1 cellular context compared by ENCODE assay signal in genomic region chr16:15539197-15539596, GRCh38.
TF ChIP-seq lines count a peak whose summit lies in the region.

No MANE protein-coding gene starts in this region.

TF ChIP-seq in HepG2, 621 proteins besides CTCF, POLR2A, EP300 and RAD21 (continued from another document):
- TF ChIP-seq ZNF142 (CRISPR knock-in tag; IDR thresholded peaks at IDR 0.05) = no peak
- no peak for TF ChIP-seq ARID4A (CRISPR knock-in tag; IDR thresholded peaks at IDR 0.05; ENCODE audit: borderline replicate concordance)
- no peak for TF ChIP-seq RORA (CRISPR knock-in tag; IDR thresholded peaks at IDR 0.05)
- TF ChIP-seq ZBTB33 (CRISPR knock-in tag; IDR thresholded peaks at IDR 0.05) = 0 out of 2 replicates have a peak, but pooled peaks have one; percentile 15
- 0 out of 2 replicates have a peak, but pooled peaks have one; percentile 15 for TF ChIP-seq PBX2 (CRISPR knock-in tag; IDR thresholded peaks at IDR 0.05)
- no peak for TF ChIP-seq NFKB2 (CRISPR knock-in tag; IDR thresholded peaks at IDR 0.05; ENCODE audit: borderline replicate concordance)
- TF ChIP-seq ZNF317 (CRISPR knock-in tag; IDR thresholded peaks at IDR 0.05) = no peak
- no peak for TF ChIP-seq ZNF367 (CRISPR knock-in tag; IDR thresholded peaks at IDR 0.05; ENCODE audit: borderline replicate concordance)
- no peak for TF ChIP-seq ZFP62 (CRISPR knock-in tag; IDR thresholded peaks at IDR 0.05)
- no peak for TF ChIP-seq FOXO1 (CRISPR knock-in tag; IDR thresholded peaks at IDR 0.05)
- no peak for TF ChIP-seq LRRFIP1 (CRISPR knock-in tag; conservative IDR thresholded peaks at IDR 0.05)
- no peak for TF ChIP-seq ZNF558 (CRISPR knock-in tag; IDR thresholded peaks at IDR 0.05; ENCODE audit: borderline replicate concordance)
- no peak for TF ChIP-seq HDAC1 (CRISPR knock-in tag; IDR thresholded peaks at IDR 0.05)
